ENCODE assay signal across 17 cellular contexts in the genomic region with DNA sequence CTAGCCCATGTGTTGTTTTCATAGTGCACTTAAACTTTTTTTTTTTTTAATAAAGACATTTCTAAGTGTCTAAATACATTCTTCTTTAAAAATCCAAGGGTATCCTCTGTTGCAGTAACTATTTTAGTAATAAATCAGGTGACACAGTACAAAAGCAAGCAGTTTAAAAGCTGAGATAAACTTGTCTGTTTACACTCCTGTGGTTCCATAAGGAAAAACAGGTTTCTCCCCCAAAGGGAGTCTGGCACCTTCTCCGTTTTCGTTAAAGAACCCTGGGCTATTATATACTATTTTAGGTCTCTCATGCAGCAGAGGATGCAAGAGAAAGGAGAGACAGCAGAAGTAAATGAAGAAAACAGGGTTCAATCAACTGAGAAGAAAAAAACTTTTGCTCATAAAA. TPM values are rescaled to one million over a fixed set of nuclear protein-coding genes. Genes with fewer than 3 reads are reported as not detected.
DNase-seq lines count a peak whose midpoint lies in the region; ATAC-seq and TF ChIP-seq lines count a peak whose summit lies in the region.
"Had no signal": no experiment of that assay in that cellular context is flagged by ENCODE, and none has a peak within 500 bp of the region (broad histone marks: within the 10 kb centered on the region; RNA-seq: fewer than 3 reads in every experiment).

No MANE protein-coding gene starts in this region.

- peaks cover 3% of the 10 kb centered on the region for H3K9me3 Mint-ChIP-seq in osteocyte (ENCODE audit: unreplicated experiment)

- no peaks in the 10 kb centered on the region for H3K27me3 Mint-ChIP-seq in osteocyte (ENCODE audit: unreplicated experiment)
- H3K27me3 Mint-ChIP-seq: CD4-positive, CD25-positive, alpha-beta regulatory T cell had no signal

- H3K36me3 ChIP-seq in PC-9 (ENCODE audit: low read depth): no peaks in the 10 kb centered on the region
- no peaks in the 10 kb centered on the region for H3K36me3 ChIP-seq in ectodermal cell (ENCODE audit: control insufficient read depth, insufficient read depth, low read length)
- no peaks in the 10 kb centered on the region for H3K36me3 ChIP-seq in upper lobe of right lung
- H3K36me3 ChIP-seq: BE2C had no signal

- CTCF ChIA-PET in PC-9 (lab: Charles Lee): no interaction called here

- 0 out of 2 replicates have a peak overlapping the region, but pooled peaks have one; percentile 17 for H2AFZ ChIP-seq in PC-9

- H3K27ac ChIP-seq in PC-9: no peak overlapping the region
- peak overlapping the region; percentile 27 for H3K27ac ChIP-seq in ectodermal cell (ENCODE audit: insufficient read depth, low read depth, low read length, poor library complexity, severe bottlenecking)
- no peak overlapping the region for H3K27ac ChIP-seq in upper lobe of right lung

- H3K27me3 ChIP-seq in PC-9 (ENCODE audit: insufficient read depth, low read depth) (no peaks in the 10 kb centered on the region), ectodermal cell (ENCODE audit: control insufficient read depth, insufficient read depth, low read length, poor library complexity, severe bottlenecking) (no peaks in the 10 kb centered on the region), upper lobe of right lung (no peaks in the 10 kb centered on the region)
- H3K27me3 ChIP-seq: BE2C had no signal

- H3K9me2 ChIP-seq in PC-9 (ENCODE audit: insufficient read depth): no peaks in the 10 kb centered on the region

- TF ChIP-seq CTCF in PC-9 (conservative IDR thresholded peaks at IDR 0.05): no peak
- TF ChIP-seq CTCF in osteocyte (IDR thresholded peaks at IDR 0.05): no peak
- TF ChIP-seq CTCF in upper lobe of right lung (IDR thresholded peaks at IDR 0.05): no peak

- H3K79me2 ChIP-seq in PC-9 (ENCODE audit: low read depth): no peaks in the 10 kb centered on the region

- 50 to 86% methylated on average over 2 of the region's 2 CpGs for WGBS in ectodermal cell, 2 experiments

- POLR2A ChIA-PET in PC-9 (lab: Charles Lee; ENCODE audit: unreplicated experiment): no interaction called here

- no peaks in the 10 kb centered on the region for H3K4me1 Mint-ChIP-seq in osteocyte (ENCODE audit: unreplicated experiment)
- H3K4me1 Mint-ChIP-seq: CD4-positive, CD25-positive, alpha-beta regulatory T cell; CD8-positive, alpha-beta memory T cell had no signal

- H3K36me3 Mint-ChIP-seq in osteocyte (ENCODE audit: unreplicated experiment): peaks cover 4% of the 10 kb centered on the region
- H3K36me3 Mint-ChIP-seq: CD8-positive, alpha-beta memory T cell had no signal

- intact Hi-C loops in PC-9 (cut with micrococcal nuclease; ENCODE audit: unreplicated experiment) (no loop called here), upper lobe of right lung (cut with DNase I) (no loop called here)

- H3K27ac Mint-ChIP-seq in osteocyte (ENCODE audit: unreplicated experiment): no peak overlapping the region
- H3K27ac Mint-ChIP-seq: CD4-positive, CD25-positive, alpha-beta regulatory T cell; CD8-positive, alpha-beta memory T cell had no signal

- no peak overlapping the region for H3K4me3 ChIP-seq in PC-9
- no peak overlapping the region for H3K4me3 ChIP-seq in ectodermal cell (ENCODE audit: insufficient read depth, low read depth, low read length)
- H3K4me3 ChIP-seq in upper lobe of right lung: no peak overlapping the region

- ATAC-seq in upper lobe of right lung: no peak

- DNase-seq in ELF-1 (ENCODE audit: low read depth, low spot score) (peak; percentile 19), PC-9 (no peak), osteocyte (ENCODE audit: extremely low spot score, unreplicated experiment) (peak; percentile 0), HCEC 1CT (no peak), upper lobe of right lung (no peak), DMS153 (lab: John Stamatoyannopoulos, UW) (no peak)
- DNase-seq: ACHN; BE2C; C1 segment of cervical spinal cord; CD4-positive, CD25-positive, alpha-beta regulatory T cell; CD8-positive, alpha-beta memory T cell; COR-L47; DMS 273 treated with DMSO at 0.1 percent for 48 hours; GDM1; GOT3; H7 had no signal

- no peak overlapping the region for H3K4me3 Mint-ChIP-seq in osteocyte (ENCODE audit: unreplicated experiment)
- H3K4me3 Mint-ChIP-seq: CD4-positive, CD25-positive, alpha-beta regulatory T cell; CD8-positive, alpha-beta memory T cell had no signal

- H3K4me1 ChIP-seq in PC-9 (replicated peaks; ENCODE audit: insufficient read depth): no peaks in the 10 kb centered on the region
- H3K4me1 ChIP-seq in ectodermal cell (ENCODE audit: control insufficient read depth, insufficient read depth, low read length): no peaks in the 10 kb centered on the region
- H3K4me1 ChIP-seq in upper lobe of right lung: no peaks in the 10 kb centered on the region
- H3K4me1 ChIP-seq: BE2C had no signal

- no peak overlapping the region for H3K4me2 ChIP-seq in PC-9

- no peaks in the 10 kb centered on the region for H3F3A ChIP-seq in PC-9 (ENCODE audit: insufficient read depth, low read depth)

- H4K20me1 ChIP-seq in PC-9 (ENCODE audit: insufficient read depth): no peaks in the 10 kb centered on the region

- H3K9me3 ChIP-seq in PC-9 (ENCODE audit: insufficient read depth, low read depth) (peaks cover 3% of the 10 kb centered on the region), ectodermal cell (ENCODE audit: control insufficient read depth, low read length) (no peaks in the 10 kb centered on the region), upper lobe of right lung (no peaks in the 10 kb centered on the region)
- H3K9me3 ChIP-seq: BE2C had no signal

- BruUV-seq in PC-9 (replicated peaks; lab: Mats Ljungman, UMichigan): no TSS peak

RNA-seq across cellular contexts. Expression of a gene that starts 43.2 kb away (rescaled TPM):
- total RNA-seq in PC-9 (2021) (21.6 and 31.1 TPM in 2 replicates), osteocyte (29.1 and 30.6 TPM in 2 replicates), upper lobe of right lung (15.9 TPM)
- polyA plus RNA-seq in ectodermal cell (2013, experiment 1 of 4): 27.5 TPM
- 27.0 TPM for polyA plus RNA-seq in ectodermal cell (2013, experiment 2 of 4)
- 19.1 TPM for polyA plus RNA-seq in ectodermal cell (2013, experiment 3 of 4)
- polyA plus RNA-seq in ectodermal cell (2013, experiment 4 of 4): 21.6 TPM
- polyA plus RNA-seq: CD4-positive, CD25-positive, alpha-beta regulatory T cell; CD8-positive, alpha-beta memory T cell had no signal

RNA-seq across cellular contexts. Expression of a gene that starts 47.9 kb away (rescaled TPM):
- 4.8 TPM in 2 replicates for total RNA-seq in PC-9 (2021)
- 13.4 TPM for polyA plus RNA-seq in ectodermal cell (2013, experiment 1 of 4)
- polyA plus RNA-seq in ectodermal cell (2013, experiment 2 of 4): 11.6 TPM
- polyA plus RNA-seq in ectodermal cell (2013, experiment 3 of 4): 11.9 TPM
- 11.4 TPM for polyA plus RNA-seq in ectodermal cell (2013, experiment 4 of 4)
- 2.4 and 2.7 TPM in 2 replicates for total RNA-seq in osteocyte
- total RNA-seq in upper lobe of right lung: 1.9 TPM

RNA-seq across cellular contexts. Expression of a gene that starts 48.3 kb away (rescaled TPM):
- total RNA-seq in PC-9 (2021) (63.7 and 65.2 TPM in 2 replicates), osteocyte (36.3 and 38.0 TPM in 2 replicates), upper lobe of right lung (29.6 TPM)
- 43.1 TPM for polyA plus RNA-seq in ectodermal cell (2013, experiment 1 of 4)
- polyA plus RNA-seq in ectodermal cell (2013, experiment 2 of 4): 42.9 TPM
- 33.8 TPM for polyA plus RNA-seq in ectodermal cell (2013, experiment 3 of 4)
- 36.4 TPM for polyA plus RNA-seq in ectodermal cell (2013, experiment 4 of 4)

Comparison
In these comparisons a context has a peak if more than half of its experiments do, and no peak if none do; other contexts are left out.
1. DNase-seq: peak in ELF-1 (single experiment) and osteocyte (single experiment); none in PC-9 (0 of 2), HCEC 1CT (single experiment), upper lobe of right lung (single experiment) and DMS153 (single experiment).